Comparison of ENCODE assay signal across 29 cellular contexts in genomic region chr5:14193496-14193895, GRCh38. TPM values are rescaled to one million over a fixed set of nuclear protein-coding genes. Genes with fewer than 3 reads are reported as not detected.
DNase-seq lines count a peak whose midpoint lies in the region; ATAC-seq, FAIRE-seq and TF ChIP-seq lines count a peak whose summit lies in the region.
"Had no signal": no experiment of that assay in that cellular context is flagged by ENCODE, and none has a peak within 500 bp of the region (broad histone marks: within the 10 kb centered on the region; RNA-seq: fewer than 3 reads in every experiment).

No MANE protein-coding gene starts in this region.

- H3K4me2 ChIP-seq in smooth muscle cell: peak overlapping the region; percentile 35

- H3K9ac ChIP-seq in smooth muscle cell (ENCODE audit: low read depth): peak overlapping the region; percentile 30

- no peaks in the 10 kb centered on the region for H3K27me3 ChIP-seq in smooth muscle cell (ENCODE audit: low read depth)
- H3K27me3 ChIP-seq: colonic mucosa, heart right ventricle, left lung, thyroid gland had no signal

- H3K27ac ChIP-seq in smooth muscle cell (ENCODE audit: low read depth): peak overlapping the region; percentile 96
- H3K27ac ChIP-seq: colonic mucosa, left lung, thyroid gland had no signal

- H3K27me3 Mint-ChIP-seq in chondrocyte (ENCODE audit: low read depth): no peaks in the 10 kb centered on the region
- peaks cover 19% of the 10 kb centered on the region for H3K27me3 Mint-ChIP-seq in stimulated activated naive CD8-positive, alpha-beta T cell treated with anti-CD3 and anti-CD28 coated beads, Interleukin-15, amount 100 ng/mL, for 72 hours
- H3K27me3 Mint-ChIP-seq: activated naive CD8-positive, alpha-beta T cell; brain had no signal

- FAIRE-seq in HTR-8/SVneo (lab: Jason Lieb, UNC): peak; percentile 51
- FAIRE-seq: GM12878, TTC549 had no signal

- no peak overlapping the region for H3K4me3 ChIP-seq in smooth muscle cell
- H3K4me3 ChIP-seq: colonic mucosa, GM12878, heart right ventricle, left lung, mucosa of descending colon, psoas muscle, thyroid gland had no signal

- H3K9me3 ChIP-seq in smooth muscle cell (replicated peaks; ENCODE audit: low read depth): no peaks in the 10 kb centered on the region
- H3K9me3 ChIP-seq: colonic mucosa, heart right ventricle, left lung, mucosa of descending colon, psoas muscle, thyroid gland had no signal

- peaks cover 21% of the 10 kb centered on the region for H3K4me1 ChIP-seq in smooth muscle cell (ENCODE audit: low read depth)
- H3K4me1 ChIP-seq: colonic mucosa had no signal

- 84% methylated on average over 4 of the region's 4 CpGs for WGBS in smooth muscle cell (ENCODE audit: low lambda C conversion rate)

- H3K79me2 ChIP-seq in smooth muscle cell (ENCODE audit: low read depth): peaks cover 91% of the 10 kb centered on the region

- no peaks in the 10 kb centered on the region for H3K36me3 ChIP-seq in smooth muscle cell (ENCODE audit: low read depth)
- H3K36me3 ChIP-seq: colonic mucosa, heart right ventricle, left lung, thyroid gland had no signal

- H3K9me3 Mint-ChIP-seq in chondrocyte (ENCODE audit: low read depth): no peaks in the 10 kb centered on the region
- no peaks in the 10 kb centered on the region for H3K9me3 Mint-ChIP-seq in stimulated activated naive CD8-positive, alpha-beta T cell treated with anti-CD3 and anti-CD28 coated beads, Interleukin-15, amount 100 ng/mL, for 72 hours
- H3K9me3 Mint-ChIP-seq: activated T-cell treated with anti-CD3 and anti-CD28 coated beads, Interleukin-2, amount 50 U/mL, for 72 hours; brain; endodermal cell had no signal

- H3K4me1 Mint-ChIP-seq in chondrocyte (ENCODE audit: low read depth): peaks cover 90% of the 10 kb centered on the region
- no peaks in the 10 kb centered on the region for H3K4me1 Mint-ChIP-seq in stimulated activated naive CD8-positive, alpha-beta T cell treated with anti-CD3 and anti-CD28 coated beads, Interleukin-15, amount 100 ng/mL, for 72 hours

- DNase-seq in HTR-8/SVneo (ENCODE audit: insufficient read length, low spot score) (no peak), chondrocyte (ENCODE audit: low spot score) (no peak), lung microvascular endothelial cell (ENCODE audit: low read depth in 2 of 2) (peak; percentile 53 to 81), smooth muscle cell (lab: John Stamatoyannopoulos, UW; ENCODE audit: unreplicated experiment) (no peak), NCI-H524 (lab: John Stamatoyannopoulos, UW) (no peak)
- DNase-seq in activated naive CD4-positive, alpha-beta T cell treated with anti-CD3 and anti-CD28 coated beads, Interleukin-2, amount 50 U/mL, for 16 hours: no peak
- DNase-seq in stimulated activated naive CD8-positive, alpha-beta T cell treated with anti-CD3 and anti-CD28 coated beads, Interleukin-15, amount 100 ng/mL, for 72 hours: no peak
- DNase-seq: activated T-cell treated with anti-CD3 and anti-CD28 coated beads, Interleukin-2, amount 50 U/mL, for 72 hours; AML-193; colonic mucosa; DMS79; endodermal cell; heart right ventricle; Karpas-422; left lung; mucosa of descending colon; NCI-H187 treated with DMSO at 0.1 percent for 48 hours; NCI-H82; OCI-M1; psoas muscle; SHP77; stimulated activated CD4-positive, alpha-beta T cell treated with anti-CD3 and anti-CD28 coated beads, Interleukin-2, amount 100 ng/mL, for 48 hours; stimulated activated naive CD4-positive, alpha-beta T cell; T-helper 1 cell; thyroid gland had no signal

- peaks cover 16% of the 10 kb centered on the region for H3F3A ChIP-seq in smooth muscle cell (ENCODE audit: low read depth)

- H3K36me3 Mint-ChIP-seq in chondrocyte (ENCODE audit: low read depth): peaks cover 4% of the 10 kb centered on the region
- H3K36me3 Mint-ChIP-seq: activated naive CD8-positive, alpha-beta T cell had no signal

- peaks cover 50% of the 10 kb centered on the region for H4K20me1 ChIP-seq in smooth muscle cell (ENCODE audit: low read depth)

- H3K4me3 Mint-ChIP-seq in chondrocyte (ENCODE audit: unreplicated experiment): no peak overlapping the region
- no peak overlapping the region for H3K4me3 Mint-ChIP-seq in stimulated activated naive CD8-positive, alpha-beta T cell treated with anti-CD3 and anti-CD28 coated beads, Interleukin-15, amount 100 ng/mL, for 72 hours
- H3K4me3 Mint-ChIP-seq: activated naive CD8-positive, alpha-beta T cell; activated T-cell treated with anti-CD3 and anti-CD28 coated beads, Interleukin-2, amount 50 U/mL, for 72 hours; endodermal cell had no signal

- no peak overlapping the region for H2AFZ ChIP-seq in smooth muscle cell (ENCODE audit: low read depth)

- TF ChIP-seq CTCF in chondrocyte (IDR thresholded peaks at IDR 0.05) (no peak), smooth muscle cell (IDR thresholded peaks at IDR 0.05; ENCODE audit: borderline replicate concordance, insufficient read depth, poor library complexity, severe bottlenecking) (no peak)

- peak overlapping the region; percentile 75 for H3K27ac Mint-ChIP-seq in chondrocyte (ENCODE audit: unreplicated experiment)
- H3K27ac Mint-ChIP-seq in stimulated activated naive CD8-positive, alpha-beta T cell treated with anti-CD3 and anti-CD28 coated beads, Interleukin-15, amount 100 ng/mL, for 72 hours: no peak overlapping the region
- H3K27ac Mint-ChIP-seq: activated naive CD8-positive, alpha-beta T cell; activated T-cell treated with anti-CD3 and anti-CD28 coated beads, Interleukin-2, amount 50 U/mL, for 72 hours; endodermal cell had no signal

- no peak for ATAC-seq in stimulated activated naive CD8-positive, alpha-beta T cell treated with anti-CD3 and anti-CD28 coated beads, Interleukin-15, amount 100 ng/mL, for 72 hours
- ATAC-seq: activated T-cell treated with anti-CD3 and anti-CD28 coated beads, Interleukin-2, amount 50 U/mL, for 72 hours; GM12878; heart right ventricle; left lung; mucosa of descending colon; psoas muscle had no signal

RNA-seq across cellular contexts. Expression of gene TRIO, which starts 50.4 kb away (rescaled TPM):
- total RNA-seq in chondrocyte: 200 to 271 TPM (median 217 TPM) in 3 replicates
- total RNA-seq in lung microvascular endothelial cell: 69.5 and 95.6 TPM in 2 replicates
- total RNA-seq in smooth muscle cell: 109 and 118 TPM in 2 replicates
- polyA plus RNA-seq in smooth muscle cell: 10.2 and 30.3 TPM in 2 replicates

Comparison
In these comparisons a context has a peak if more than half of its experiments do, and no peak if none do; other contexts are left out.
1. DNase-seq: peak in lung microvascular endothelial cell (2 of 2); none in HTR-8/SVneo (single experiment), chondrocyte (single experiment), smooth muscle cell (single experiment), activated naive CD4-positive, alpha-beta T cell treated with anti-CD3 and anti-CD28 coated beads, Interleukin-2, amount 50 U/mL, for 16 hours (single experiment), stimulated activated naive CD8-positive, alpha-beta T cell treated with anti-CD3 and anti-CD28 coated beads, Interleukin-15, amount 100 ng/mL, for 72 hours (0 of 2) and NCI-H524 (0 of 2).